In the genomic region with DNA sequence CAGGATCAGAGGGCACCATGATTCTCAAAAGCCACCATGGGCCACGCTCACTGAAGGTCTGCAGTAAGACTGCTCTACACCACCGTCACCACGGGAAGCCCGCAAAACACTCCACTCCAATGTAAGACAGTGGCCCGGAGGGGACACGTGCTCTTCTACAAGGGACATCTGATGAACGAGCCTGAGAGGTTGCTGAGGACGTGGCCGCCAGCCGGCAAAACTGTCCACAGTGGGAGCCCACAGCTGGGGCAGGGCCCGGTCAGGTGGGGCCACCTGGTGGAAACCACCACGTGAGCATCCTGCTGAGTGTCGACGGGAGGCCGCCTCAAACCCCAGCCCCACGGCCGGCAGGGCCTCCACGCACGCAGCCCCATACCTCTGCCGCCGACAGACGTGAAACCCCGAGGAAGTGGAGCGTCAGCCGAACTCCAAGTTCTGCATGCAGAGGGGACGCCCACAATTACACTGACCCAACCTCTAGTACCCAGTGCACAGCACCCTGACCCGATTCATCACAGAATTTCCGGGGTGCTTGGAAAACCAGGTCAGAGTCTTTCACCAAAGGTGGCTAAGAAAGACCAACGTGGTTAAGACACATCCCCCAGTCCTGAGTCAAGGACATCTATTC, we compare ENCODE assay signal across 17 cellular contexts. TPM values are rescaled to one million over a fixed set of nuclear protein-coding genes. Genes with fewer than 3 reads are reported as not detected.
DNase-seq lines count a peak whose midpoint lies in the region; ATAC-seq and TF ChIP-seq lines count a peak whose summit lies in the region.
"Had no signal": no experiment of that assay in that cellular context is flagged by ENCODE, and none has a peak within 500 bp of the region (broad histone marks: within the 10 kb centered on the region; RNA-seq: fewer than 3 reads in every experiment).

No MANE protein-coding gene starts in this region.

- TF ChIP-seq CTCF in RWPE1 (conservative IDR thresholded peaks at IDR 0.05; ENCODE audit: low read depth) = no peak
- no peak for TF ChIP-seq CTCF in glutamatergic neuron (IDR thresholded peaks at IDR 0.05; ENCODE audit: partially characterized antibody, unreplicated experiment)
- TF ChIP-seq CTCF in spleen (IDR thresholded peaks at IDR 0.05 in 8 of 11, conservative IDR thresholded peaks at IDR 0.05 in 3 of 11) = no peak
- TF ChIP-seq CTCF in lower leg skin (IDR thresholded peaks at IDR 0.05) = no peak
- no peak for TF ChIP-seq CTCF in omental fat pad (IDR thresholded peaks at IDR 0.05)

- no peaks in the 10 kb centered on the region for H3K9me3 Mint-ChIP-seq in activated CD4-positive, alpha-beta memory T cell treated with anti-CD3 and anti-CD28 coated beads, Interleukin-2, amount 10 ng/mL, durations not matched to agents 7 days and 5 days
- no peaks in the 10 kb centered on the region for H3K9me3 Mint-ChIP-seq in activated CD4-positive, alpha-beta memory T cell treated with anti-CD3 and anti-CD28 coated beads for 36 hours
- H3K9me3 Mint-ChIP-seq in glutamatergic neuron (ENCODE audit: unreplicated experiment) = peaks cover 3% of the 10 kb centered on the region
- H3K9me3 Mint-ChIP-seq in activated T-cell treated with anti-CD3 and anti-CD28 coated beads, Interleukin-2, amount 50 U/mL, for 24 hours = no peaks in the 10 kb centered on the region
- H3K9me3 Mint-ChIP-seq: GM23338 had no signal

- intact Hi-C loops in activated CD4-positive, alpha-beta memory T cell treated with anti-CD3 and anti-CD28 coated beads for 36 hours (cut with micrococcal nuclease) = no loop called here
- intact Hi-C loops in spleen (cut with DNase I; ENCODE audit: low total_unique reads) = no loop called here
- intact Hi-C loops in lower leg skin (cut with DNase I; ENCODE audit: low total_unique reads) = loop anchor here (10.0 kb wide), 1 partner anchor 130 kb away; a partner anchor contains a TSS

- TF ChIP-seq POLR2A in spleen (IDR thresholded peaks at IDR 0.05) (no peak), lower leg skin (IDR thresholded peaks at IDR 0.05) (no peak)

- H3K4me1 Mint-ChIP-seq in activated CD4-positive, alpha-beta memory T cell treated with anti-CD3 and anti-CD28 coated beads, Interleukin-2, amount 10 ng/mL, durations not matched to agents 7 days and 5 days = peaks cover 54% of the 10 kb centered on the region
- peaks cover 30% of the 10 kb centered on the region for H3K4me1 Mint-ChIP-seq in activated CD4-positive, alpha-beta memory T cell treated with anti-CD3 and anti-CD28 coated beads for 36 hours (ENCODE audit: low read depth)
- peaks cover 15% of the 10 kb centered on the region for H3K4me1 Mint-ChIP-seq in glutamatergic neuron (ENCODE audit: low read depth, unreplicated experiment)
- peaks cover 51% of the 10 kb centered on the region for H3K4me1 Mint-ChIP-seq in activated T-cell treated with anti-CD3 and anti-CD28 coated beads, Interleukin-2, amount 50 U/mL, for 24 hours (ENCODE audit: low read depth)

- peak overlapping the region; percentile 10; the same call in 1 of the 2 replicates for H3K27ac ChIP-seq in RWPE1
- peak overlapping the region in 5 of 8 donors; percentile 38 to 50 (median 47) for H3K27ac ChIP-seq in spleen
- H3K27ac ChIP-seq: KMS-11 had no signal

- CTCF ChIA-PET in activated CD4-positive, alpha-beta memory T cell treated with anti-CD3 and anti-CD28 coated beads, Interleukin-2, amount 10 ng/mL, durations not matched to agents 7 days and 5 days (lab: Charles Lee) = no interaction called here
- CTCF ChIA-PET in activated CD4-positive, alpha-beta memory T cell treated with anti-CD3 and anti-CD28 coated beads for 36 hours (lab: Charles Lee) = no interaction called here
- CTCF ChIA-PET in RWPE1 (lab: Yijun Ruan, JAX) = interaction anchor here (0.7 kb wide), 1 partner anchor 55 kb away, joined by 3 read pairs; no protein-coding TSS in a partner anchor

- no peak overlapping the region for H3K4me3 Mint-ChIP-seq in activated CD4-positive, alpha-beta memory T cell treated with anti-CD3 and anti-CD28 coated beads, Interleukin-2, amount 10 ng/mL, durations not matched to agents 7 days and 5 days
- no peak overlapping the region for H3K4me3 Mint-ChIP-seq in activated CD4-positive, alpha-beta memory T cell treated with anti-CD3 and anti-CD28 coated beads for 36 hours
- no peak overlapping the region for H3K4me3 Mint-ChIP-seq in glutamatergic neuron (ENCODE audit: unreplicated experiment)
- H3K4me3 Mint-ChIP-seq in activated T-cell treated with anti-CD3 and anti-CD28 coated beads, Interleukin-2, amount 50 U/mL, for 24 hours = no peak overlapping the region
- H3K4me3 Mint-ChIP-seq: GM23338 had no signal

- H3K36me3 ChIP-seq in spleen = peaks cover 0 to 90% (median 47%) of the 10 kb centered on the region in 6 donors

- WGBS in spleen, 5 donors = 80 to 84% (median 83%) methylated on average over 24 to 29 of the region's 29 CpGs
- WGBS in lower leg skin, 2 donors = 93% methylated on average over 28 to 29 of the region's 29 CpGs

- no peak for DNase-seq in activated CD4-positive, alpha-beta memory T cell treated with anti-CD3 and anti-CD28 coated beads, Interleukin-2, amount 10 ng/mL, durations not matched to agents 7 days and 5 days
- no peak for DNase-seq in activated CD4-positive, alpha-beta memory T cell treated with anti-CD3 and anti-CD28 coated beads for 36 hours
- DNase-seq in RWPE1 (ENCODE audit: low spot score) (no peak), glutamatergic neuron (no peak), spleen (peak; percentile 64), lower leg skin (ENCODE audit: low spot score in 2 of 2) (no peak), omental fat pad (ENCODE audit: low spot score) (no peak)
- DNase-seq in activated T-cell treated with anti-CD3 and anti-CD28 coated beads, Interleukin-2, amount 50 U/mL, for 24 hours = no peak
- DNase-seq: 8988T, DND-41, NCI-H1092 treated with DMSO at 0.1 percent for 48 hours, NCI-H2081 treated with DMSO at 0.1 percent for 48 hours, NCI-H510A, NCI-H82, PC-3 had no signal

- peaks cover 32 to 92% (median 69%) of the 10 kb centered on the region in 6 donors for H3K4me1 ChIP-seq in spleen

- no peaks in the 10 kb centered on the region for H3K27me3 ChIP-seq in spleen (replicated peaks in 1 of 7)

- H3K9me3 ChIP-seq in spleen = no peaks in the 10 kb centered on the region

- H3K27me3 Mint-ChIP-seq in activated CD4-positive, alpha-beta memory T cell treated with anti-CD3 and anti-CD28 coated beads, Interleukin-2, amount 10 ng/mL, durations not matched to agents 7 days and 5 days = no peaks in the 10 kb centered on the region
- H3K27me3 Mint-ChIP-seq in activated CD4-positive, alpha-beta memory T cell treated with anti-CD3 and anti-CD28 coated beads for 36 hours = no peaks in the 10 kb centered on the region
- H3K27me3 Mint-ChIP-seq in glutamatergic neuron (ENCODE audit: unreplicated experiment) = peaks cover 3% of the 10 kb centered on the region
- H3K27me3 Mint-ChIP-seq in activated T-cell treated with anti-CD3 and anti-CD28 coated beads, Interleukin-2, amount 50 U/mL, for 24 hours = no peaks in the 10 kb centered on the region

- H3K27ac Mint-ChIP-seq in activated CD4-positive, alpha-beta memory T cell treated with anti-CD3 and anti-CD28 coated beads, Interleukin-2, amount 10 ng/mL, durations not matched to agents 7 days and 5 days = peak overlapping the region; percentile 31
- H3K27ac Mint-ChIP-seq in activated CD4-positive, alpha-beta memory T cell treated with anti-CD3 and anti-CD28 coated beads for 36 hours = no peak overlapping the region
- H3K27ac Mint-ChIP-seq in glutamatergic neuron (ENCODE audit: unreplicated experiment) = peak overlapping the region; percentile 52
- H3K27ac Mint-ChIP-seq in activated T-cell treated with anti-CD3 and anti-CD28 coated beads, Interleukin-2, amount 50 U/mL, for 24 hours = no peak overlapping the region

- POLR2A ChIA-PET in activated CD4-positive, alpha-beta memory T cell treated with anti-CD3 and anti-CD28 coated beads, Interleukin-2, amount 10 ng/mL, durations not matched to agents 7 days and 5 days (lab: Charles Lee) = no interaction called here
- POLR2A ChIA-PET in activated CD4-positive, alpha-beta memory T cell treated with anti-CD3 and anti-CD28 coated beads for 36 hours (lab: Charles Lee) = no interaction called here
- POLR2A ChIA-PET in RWPE1 (lab: Yijun Ruan, JAX; ENCODE audit: low non-redundant PET) = no interaction called here

- no peak for ATAC-seq in omental fat pad (ENCODE audit: low FRiP score)
- ATAC-seq: GM23338, PC-3 had no signal

- H3K4me3 ChIP-seq in spleen (no peak overlapping the region), lower leg skin (ENCODE audit: low read depth, poor library complexity, severe bottlenecking) (no peak overlapping the region)
- H3K4me3 ChIP-seq: GM23338 had no signal

- H3K36me3 Mint-ChIP-seq in activated CD4-positive, alpha-beta memory T cell treated with anti-CD3 and anti-CD28 coated beads, Interleukin-2, amount 10 ng/mL, durations not matched to agents 7 days and 5 days (ENCODE audit: low read depth) = peaks cover 51% of the 10 kb centered on the region
- peaks cover 22% of the 10 kb centered on the region for H3K36me3 Mint-ChIP-seq in activated CD4-positive, alpha-beta memory T cell treated with anti-CD3 and anti-CD28 coated beads for 36 hours
- H3K36me3 Mint-ChIP-seq in glutamatergic neuron (ENCODE audit: unreplicated experiment) = peaks cover 4% of the 10 kb centered on the region
- peaks cover 73% of the 10 kb centered on the region for H3K36me3 Mint-ChIP-seq in activated T-cell treated with anti-CD3 and anti-CD28 coated beads, Interleukin-2, amount 50 U/mL, for 24 hours (ENCODE audit: low read depth)

RNA-seq across cellular contexts. Expression of a gene that starts 42.6 kb away (rescaled TPM):
- 10 to 100 TPM; 54.7 to 55.4 TPM for total RNA-seq in activated CD4-positive, alpha-beta memory T cell treated with anti-CD3 and anti-CD28 coated beads, Interleukin-2, amount 10 ng/mL, durations not matched to agents 7 days and 5 days
- 10 to 100 TPM; 27.5 to 30.2 TPM for total RNA-seq in activated CD4-positive, alpha-beta memory T cell treated with anti-CD3 and anti-CD28 coated beads for 36 hours
- 73.7 TPM for total RNA-seq in glutamatergic neuron (ENCODE audit: unreplicated experiment)
- total RNA-seq in spleen = 10 to 100 TPM; 35.3 to 59.6 (median 46.9) TPM
- 10 to 100 TPM; 14.2 to 23.1 (median 17.6) TPM for polyA plus RNA-seq in spleen
- total RNA-seq in lower leg skin = 100 to 1,000 TPM in 2 of 4 donors, 10 to 100 TPM in 2; 64.8 to 104 (median 89.8) TPM
- total RNA-seq in omental fat pad = 10 to 100 TPM; 21.0 to 57.3 (median 33.8) TPM

Comparison
In these comparisons a context has a peak if more than half of its experiments do, and no peak if none do; other contexts are left out.
1. H3K27ac Mint-ChIP-seq: peak in activated CD4-positive, alpha-beta memory T cell treated with anti-CD3 and anti-CD28 coated beads, Interleukin-2, amount 10 ng/mL, durations not matched to agents 7 days and 5 days (single experiment) and glutamatergic neuron (single experiment); none in activated CD4-positive, alpha-beta memory T cell treated with anti-CD3 and anti-CD28 coated beads for 36 hours (single experiment) and activated T-cell treated with anti-CD3 and anti-CD28 coated beads, Interleukin-2, amount 50 U/mL, for 24 hours (single experiment).